Comparison of ENCODE assay signal across 13 cellular contexts in genomic region chr11:64729851-64730382, GRCh38. TPM values are rescaled to one million over a fixed set of nuclear protein-coding genes. Genes with fewer than 3 reads are reported as not detected.
DNase-seq lines count a peak whose midpoint lies in the region; ATAC-seq and TF ChIP-seq lines count a peak whose summit lies in the region.
"Had no signal": no experiment of that assay in that cellular context is flagged by ENCODE, and none has a peak within 500 bp of the region (broad histone marks: within the 10 kb centered on the region; RNA-seq: fewer than 3 reads in every experiment).

No MANE protein-coding gene starts in this region.

- H3K4me3 ChIP-seq in iPS-18a (ENCODE audit: low read length) (peak overlapping the region; percentile 28), upper lobe of right lung (no peak overlapping the region)
- H3K4me3 ChIP-seq: skin epidermis had no signal

- H3K4me1 ChIP-seq in iPS-18a (ENCODE audit: control insufficient read depth, low read depth, low read length) (peaks cover 33% of the 10 kb centered on the region), upper lobe of right lung (no peaks in the 10 kb centered on the region)

- H3K9ac ChIP-seq in iPS-18a (ENCODE audit: low read length), result no peak overlapping the region

- DNase-seq in stimulated activated CD4-positive, alpha-beta T cell treated with anti-CD3 and anti-CD28 coated beads, Interleukin-15, amount 100 ng/mL, for 24 hours, result peak; percentile 51
- no peak for DNase-seq in stimulated activated CD4-positive, alpha-beta T cell treated with anti-CD3 and anti-CD28 coated beads, Interleukin-1b, Interleukin-23, amount 100 ng/mL, for 48 hours
- DNase-seq in upper lobe of right lung, result peak; percentile 73
- DNase-seq in HK-2 (ENCODE audit: unreplicated experiment), result no peak
- DNase-seq: DMS53; NCI-H2227 treated with DMSO at 0.1 percent for 48 hours; stimulated activated naive B cell treated with anti-CD40 and anti-IgM and Interleukin-4, amounts not matched to agents 10 μg/mL and 1 μg/mL and 100 μg/mL, for 72 hours had no signal

- intact Hi-C loops in upper lobe of right lung (cut with DNase I), result no loop called here

- H3K9me3 ChIP-seq in iPS-18a (ENCODE audit: control insufficient read depth, low read depth, low read length), result no peaks in the 10 kb centered on the region
- H3K9me3 ChIP-seq in upper lobe of right lung, result no peaks in the 10 kb centered on the region

- H3K36me3 ChIP-seq in iPS-18a (ENCODE audit: control insufficient read depth, low read depth, low read length) (no peaks in the 10 kb centered on the region), upper lobe of right lung (no peaks in the 10 kb centered on the region)

- ATAC-seq in SK-N-SH treated with all-trans-retinoic acid at 6 μM for 48 hours, result peak; percentile 69
- ATAC-seq in upper lobe of right lung, result peak; percentile 74
- ATAC-seq in HG02852 (IDR thresholded peaks at IDR 0.05; ENCODE audit: unreplicated experiment), result no peak
- ATAC-seq in HG02678 (IDR thresholded peaks at IDR 0.05; ENCODE audit: unreplicated experiment), result no peak

- H3K27me3 ChIP-seq in iPS-18a (ENCODE audit: control insufficient read depth, insufficient read depth, low read length) (no peaks in the 10 kb centered on the region), upper lobe of right lung (no peaks in the 10 kb centered on the region)

- H3K27ac ChIP-seq in iPS-18a (ENCODE audit: low read length) (no peak overlapping the region), upper lobe of right lung (no peak overlapping the region)
- H3K27ac ChIP-seq: epithelial cell of prostate, skin epidermis had no signal

- no peak for TF ChIP-seq CTCF in upper lobe of right lung (IDR thresholded peaks at IDR 0.05)

TF ChIP-seq in SK-N-SH treated with all-trans-retinoic acid at 6 μM for 48 hours, 23 proteins besides CTCF, POLR2A, EP300 and RAD21:
- TF ChIP-seq GLIS3 (CRISPR knock-in tag; IDR thresholded peaks at IDR 0.05), result no peak
- TF ChIP-seq CSRNP3 (CRISPR knock-in tag; IDR thresholded peaks at IDR 0.05), result no peak
- TF ChIP-seq TCF4 (CRISPR knock-in tag; IDR thresholded peaks at IDR 0.05; ENCODE audit: borderline replicate concordance), result no peak
- TF ChIP-seq SNAI2 (CRISPR knock-in tag; IDR thresholded peaks at IDR 0.05), result no peak
- no peak for TF ChIP-seq ZNF8 (CRISPR knock-in tag; IDR thresholded peaks at IDR 0.05)
- no peak for TF ChIP-seq OSR1 (CRISPR knock-in tag; IDR thresholded peaks at IDR 0.05)
- no peak for TF ChIP-seq ESRRG (CRISPR knock-in tag; IDR thresholded peaks at IDR 0.05)
- no peak for TF ChIP-seq PPARA (CRISPR knock-in tag; IDR thresholded peaks at IDR 0.05; ENCODE audit: borderline replicate concordance)
- no peak for TF ChIP-seq TSHZ2 (CRISPR knock-in tag; IDR thresholded peaks at IDR 0.05)
- TF ChIP-seq CSDC2 (CRISPR knock-in tag; IDR thresholded peaks at IDR 0.05), result no peak
- TF ChIP-seq BACH2 (CRISPR knock-in tag; IDR thresholded peaks at IDR 0.05; ENCODE audit: borderline replicate concordance), result no peak
- no peak for TF ChIP-seq POU6F1 (CRISPR knock-in tag; IDR thresholded peaks at IDR 0.05; ENCODE audit: borderline replicate concordance, low read depth)
- TF ChIP-seq TOX (CRISPR knock-in tag; IDR thresholded peaks at IDR 0.05; ENCODE audit: borderline replicate concordance), result no peak
- TF ChIP-seq ZC3H10 (CRISPR knock-in tag; IDR thresholded peaks at IDR 0.05), result no peak
- TF ChIP-seq ZNF70 (CRISPR knock-in tag; IDR thresholded peaks at IDR 0.05), result no peak
- no peak for TF ChIP-seq ZFP3 (CRISPR knock-in tag; IDR thresholded peaks at IDR 0.05)
- no peak for TF ChIP-seq RARB (CRISPR knock-in tag; IDR thresholded peaks at IDR 0.05)

RNA-seq across cellular contexts. Expression of gene NRXN2, which starts 6.9 kb away (rescaled TPM):
- total RNA-seq in upper lobe of right lung, result 0.72 TPM

RNA-seq across cellular contexts. Expression of gene RASGRP2, which starts 14.0 kb away (rescaled TPM):
- total RNA-seq in upper lobe of right lung, result 27.6 TPM

RNA-seq across cellular contexts. Expression of gene PYGM, which starts 29.9 kb away (rescaled TPM):
- total RNA-seq in upper lobe of right lung, result 2.0 TPM

RNA-seq across cellular contexts. Expression of gene SF1, which starts 48.4 kb away (rescaled TPM):
- total RNA-seq in upper lobe of right lung, result 294 TPM

Comparison
In these comparisons a context has a peak if more than half of its experiments do, and no peak if none do; other contexts are left out.
1. DNase-seq: peak in stimulated activated CD4-positive, alpha-beta T cell treated with anti-CD3 and anti-CD28 coated beads, Interleukin-15, amount 100 ng/mL, for 24 hours (single experiment) and upper lobe of right lung (single experiment); none in stimulated activated CD4-positive, alpha-beta T cell treated with anti-CD3 and anti-CD28 coated beads, Interleukin-1b, Interleukin-23, amount 100 ng/mL, for 48 hours (single experiment) and HK-2 (single experiment).
2. ATAC-seq: peak in SK-N-SH treated with all-trans-retinoic acid at 6 μM for 48 hours (single experiment) and upper lobe of right lung (single experiment); none in HG02852 (single experiment) and HG02678 (single experiment).